Comparison of ENCODE assay signal across 1 cellular context in genomic region chr17:28878981-28879380, GRCh38.
TF ChIP-seq lines count a peak whose summit lies in the region.

No MANE protein-coding gene starts in this region.

TF ChIP-seq in endothelial cell of umbilical vein, 7 proteins besides CTCF, POLR2A, EP300 and RAD21:
- TF ChIP-seq POLR2AphosphoS5 (IDR thresholded peaks at IDR 0.05; ENCODE audit: insufficient read depth, low read depth, low read length) (no peak), FOS (IDR thresholded peaks at IDR 0.05; ENCODE audit: borderline replicate concordance, insufficient read depth, low read length) (no peak)
